In the genomic region with DNA sequence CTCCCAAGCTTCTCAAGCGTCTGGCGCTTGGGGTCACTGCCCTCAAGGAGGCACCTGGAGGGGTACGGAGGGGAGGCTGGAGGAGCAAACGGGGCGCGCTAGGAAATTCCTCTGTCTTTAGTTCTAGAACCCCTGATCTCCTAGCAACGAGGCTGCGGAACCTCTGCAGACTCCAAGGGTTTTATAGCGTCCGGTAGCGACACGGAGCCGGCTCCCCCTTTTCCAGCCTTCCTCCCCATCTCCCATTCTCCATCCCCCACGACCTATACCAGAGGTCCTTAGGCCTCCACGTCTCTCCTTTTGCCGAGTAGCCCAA, we compare ENCODE assay signal across 8 cellular contexts. TPM values are rescaled to one million over a fixed set of nuclear protein-coding genes. Genes with fewer than 3 reads are reported as not detected.
DNase-seq lines count a peak whose midpoint lies in the region; ATAC-seq and TF ChIP-seq lines count a peak whose summit lies in the region.

No MANE protein-coding gene starts in this region.

- POLR2A ChIA-PET in PC-9 (lab: Charles Lee; ENCODE audit: unreplicated experiment) = interaction anchor here (1.0 kb wide), 1 partner anchor 110 kb away, joined by 4 read pairs; no protein-coding TSS in a partner anchor

- intact Hi-C loops in Calu3 (cut with micrococcal nuclease; ENCODE audit: unreplicated experiment) (loop anchor here (2.0 to 5.0 kb wide), 4 partner anchors 34 to 157 kb away; a partner anchor contains a TSS), PC-9 (cut with micrococcal nuclease; ENCODE audit: unreplicated experiment) (loop anchor here (1.0 to 5.0 kb wide), 6 partner anchors 34 to 163 kb away; a partner anchor contains a TSS), mucosa of descending colon (cut with DNase I, micrococcal nuclease) (no loop called here)

- no peak for ATAC-seq in mucosa of descending colon

- H3K9me3 Mint-ChIP-seq in Calu3 (ENCODE audit: low read depth, unreplicated experiment) (no peaks in the 10 kb centered on the region), endothelial cell (ENCODE audit: unreplicated experiment) (no peaks in the 10 kb centered on the region)

- H3K9me3 ChIP-seq in PC-9 (ENCODE audit: insufficient read depth, low read depth) = no peaks in the 10 kb centered on the region
- H3K9me3 ChIP-seq in parathyroid adenoma (ENCODE audit: control insufficient read depth, low read length) = no peaks in the 10 kb centered on the region
- no peaks in the 10 kb centered on the region for H3K9me3 ChIP-seq in mucosa of descending colon

- DNase-seq in Calu3 (no peak), PC-9 (no peak), endothelial cell (ENCODE audit: low spot score) (no peak), GM20000 (ENCODE audit: low spot score) (no peak), mucosa of descending colon (no peak), kidney tubule cell (ENCODE audit: low spot score) (no peak), NCI-H2107 treated with DMSO at 0.1 percent for 48 hours (lab: John Stamatoyannopoulos, UW; ENCODE audit: unreplicated experiment) (no peak)

- H3K4me3 ChIP-seq in PC-9 (peak overlapping the region; percentile 78; the same call in 1 of the 2 replicates), parathyroid adenoma (ENCODE audit: low read depth, low read length) (peak overlapping the region; percentile 99), mucosa of descending colon (no peak overlapping the region)

- CTCF ChIA-PET in Calu3 (lab: Charles Lee) = interaction anchor here (0.5 to 0.6 kb wide), 2 partner anchors 18 to 31 kb away, joined by 3 read pairs; no protein-coding TSS in a partner anchor
- CTCF ChIA-PET in PC-9 (lab: Charles Lee) = interaction anchor here (0.6 to 1.0 kb wide), 2 partner anchors 15 to 52 kb away, joined by 3 read pairs; no protein-coding TSS in a partner anchor

- H3K27me3 ChIP-seq in PC-9 (ENCODE audit: insufficient read depth, low read depth) (no peaks in the 10 kb centered on the region), parathyroid adenoma (ENCODE audit: control insufficient read depth, insufficient read depth, low read length) (no peaks in the 10 kb centered on the region)

- H3K4me3 Mint-ChIP-seq in Calu3 (ENCODE audit: low read depth, unreplicated experiment) (peak overlapping the region; percentile 89), endothelial cell (ENCODE audit: unreplicated experiment) (peak overlapping the region; percentile 89)

- peak overlapping the region; percentile 97 for H3K4me2 ChIP-seq in PC-9
- peak overlapping the region; percentile 99 for H3K4me2 ChIP-seq in parathyroid adenoma (ENCODE audit: low read length)

- H3K4me1 Mint-ChIP-seq in Calu3 (ENCODE audit: low read depth, unreplicated experiment) (peaks cover 7% of the 10 kb centered on the region), endothelial cell (ENCODE audit: unreplicated experiment) (peaks cover 16% of the 10 kb centered on the region)

- no peaks in the 10 kb centered on the region for H4K20me1 ChIP-seq in PC-9 (ENCODE audit: insufficient read depth)

- H3K79me2 ChIP-seq in PC-9 (ENCODE audit: low read depth) = peaks cover 14% of the 10 kb centered on the region
- peaks cover 12% of the 10 kb centered on the region for H3K79me2 ChIP-seq in parathyroid adenoma

- H2AFZ ChIP-seq in PC-9 (no peak overlapping the region), parathyroid adenoma (peak overlapping the region; percentile 86)

- peak overlapping the region; percentile 99 for H3K27ac Mint-ChIP-seq in Calu3 (ENCODE audit: unreplicated experiment)
- H3K27ac Mint-ChIP-seq in endothelial cell (ENCODE audit: unreplicated experiment) = no peak overlapping the region

- H3K36me3 ChIP-seq in PC-9 (ENCODE audit: low read depth) (no peaks in the 10 kb centered on the region), parathyroid adenoma (ENCODE audit: control insufficient read depth, insufficient read depth, low read length) (no peaks in the 10 kb centered on the region), mucosa of descending colon (ENCODE audit: low read depth) (peaks cover 7% of the 10 kb centered on the region)

- peaks cover 31% of the 10 kb centered on the region for H3K36me3 Mint-ChIP-seq in Calu3 (ENCODE audit: insufficient read depth, unreplicated experiment)
- peaks cover 7% of the 10 kb centered on the region for H3K36me3 Mint-ChIP-seq in endothelial cell (ENCODE audit: low read depth, unreplicated experiment)

- H3K4me1 ChIP-seq in PC-9 (replicated peaks; ENCODE audit: insufficient read depth) (peaks cover 10% of the 10 kb centered on the region), parathyroid adenoma (peaks cover 4% of the 10 kb centered on the region), mucosa of descending colon (ENCODE audit: low read depth) (peaks cover 18% of the 10 kb centered on the region)

- peaks cover 13% of the 10 kb centered on the region for H3K27me3 Mint-ChIP-seq in Calu3 (ENCODE audit: unreplicated experiment)
- H3K27me3 Mint-ChIP-seq in endothelial cell (ENCODE audit: unreplicated experiment) = peaks cover 11% of the 10 kb centered on the region

- H3F3A ChIP-seq in PC-9 (ENCODE audit: insufficient read depth, low read depth) = no peaks in the 10 kb centered on the region

- no peak for TF ChIP-seq CTCF in Calu3 (IDR thresholded peaks at IDR 0.05; ENCODE audit: unreplicated experiment)
- TF ChIP-seq CTCF in PC-9 (conservative IDR thresholded peaks at IDR 0.05) = no peak
- TF ChIP-seq CTCF in endothelial cell (IDR thresholded peaks at IDR 0.05; ENCODE audit: unreplicated experiment) = no peak
- TF ChIP-seq CTCF in parathyroid adenoma (IDR thresholded peaks at IDR 0.05) = no peak
- TF ChIP-seq CTCF in GM20000 (IDR thresholded peaks at IDR 0.05; ENCODE audit: extremely low read depth, missing control alignments) = no peak
- no peak for TF ChIP-seq CTCF in mucosa of descending colon (IDR thresholded peaks at IDR 0.05)

- no peaks in the 10 kb centered on the region for H3K9me2 ChIP-seq in PC-9 (ENCODE audit: insufficient read depth)

- BruUV-seq in Calu3 (replicated peaks; lab: Mats Ljungman, UMichigan) (no TSS peak), PC-9 (replicated peaks; lab: Mats Ljungman, UMichigan) (no TSS peak)

- H3K9ac ChIP-seq in parathyroid adenoma = no peak overlapping the region

- H3K27ac ChIP-seq in PC-9 (no peak overlapping the region), parathyroid adenoma (peak overlapping the region; percentile 91)

RNA-seq across cellular contexts. Expression of a gene that starts 0.6 kb away (rescaled TPM):
- total RNA-seq in Calu3 (2022) (62.7 and 64.1 TPM in 2 replicates), PC-9 (2021) (90.6 and 133 TPM in 2 replicates), endothelial cell (ENCODE audit: unreplicated experiment) (85.0 TPM), mucosa of descending colon (100 to 1,000 TPM in 1 of 3 donors, 10 to 100 TPM in 2; 53.1 to 102 (median 90.5) TPM)

RNA-seq across cellular contexts. Expression of a gene that starts 35.7 kb away (rescaled TPM):
- total RNA-seq in Calu3 (2022) = 68.9 and 92.1 TPM in 2 replicates
- total RNA-seq in PC-9 (2021) = 46.5 and 64.0 TPM in 2 replicates
- 34.2 TPM for total RNA-seq in endothelial cell (ENCODE audit: unreplicated experiment)
- 1 to 10 TPM; 6.1 to 9.6 (median 7.0) TPM for total RNA-seq in mucosa of descending colon

RNA-seq across cellular contexts. Expression of a gene that starts 36.7 kb away (rescaled TPM):
- total RNA-seq in Calu3 (2022) (54.1 and 64.1 TPM in 2 replicates), PC-9 (2021) (8.3 and 11.3 TPM in 2 replicates), endothelial cell (ENCODE audit: unreplicated experiment) (3.0 TPM), mucosa of descending colon (1 to 10 TPM; 1.6 to 1.9 (median 1.8) TPM)

RNA-seq across cellular contexts. Expression of a gene that starts 43.4 kb away (rescaled TPM):
- total RNA-seq in Calu3 (2022) = 164 and 215 TPM in 2 replicates
- total RNA-seq in PC-9 (2021) = 197 and 208 TPM in 2 replicates
- 2.0 TPM for total RNA-seq in endothelial cell (ENCODE audit: unreplicated experiment)
- total RNA-seq in mucosa of descending colon = 100 to 1,000 TPM; 307 to 552 (median 529) TPM

RNA-seq across cellular contexts. Expression of a gene that starts 47.7 kb away (rescaled TPM):
- total RNA-seq in Calu3 (2022) (30.4 and 32.0 TPM in 2 replicates), PC-9 (2021) (27.5 and 44.6 TPM in 2 replicates), endothelial cell (ENCODE audit: unreplicated experiment) (38.6 TPM), mucosa of descending colon (10 to 100 TPM; 15.6 to 25.1 (median 20.5) TPM)

Comparison
In these comparisons a context has a peak if more than half of its experiments do, and no peak if none do; other contexts are left out.
1. intact Hi-C loops: an anchor here in Calu3 (2.0 to 5.0 kb wide) and PC-9 (1.0 to 5.0 kb wide); none called in mucosa of descending colon.